In the genomic region with DNA sequence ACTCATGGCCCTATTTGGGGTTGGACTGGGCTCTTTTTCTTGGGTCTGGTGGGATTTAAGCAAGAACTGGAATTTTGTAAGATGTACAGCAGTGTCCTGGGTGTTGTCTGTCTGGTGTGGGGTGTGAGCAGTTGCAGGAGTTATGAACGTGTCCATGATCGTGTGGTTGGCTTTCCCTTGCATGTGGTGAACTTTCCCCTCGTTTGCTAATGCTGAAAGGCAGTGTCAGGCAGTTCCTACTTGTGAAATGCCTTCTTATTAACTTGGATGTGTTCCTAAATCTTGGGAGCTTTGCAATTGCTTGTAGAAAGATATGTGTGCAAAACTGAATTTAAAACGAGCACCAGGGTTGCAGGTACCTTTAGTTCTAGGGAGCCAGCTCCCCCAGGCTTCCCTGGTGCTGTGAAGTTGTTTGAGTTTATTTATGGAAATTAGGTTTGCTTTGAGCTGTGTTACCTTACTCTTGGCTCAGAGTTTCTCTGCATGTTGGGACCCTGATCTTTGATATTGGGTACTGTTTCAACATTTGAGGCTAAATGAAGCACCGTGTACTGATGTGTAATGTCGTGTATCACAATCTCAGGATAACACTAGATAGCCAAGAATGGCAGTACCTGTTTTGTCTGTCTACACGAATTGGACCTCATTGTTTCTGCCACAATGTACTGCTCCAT, we compare ENCODE assay signal across 1 cellular context.
TF ChIP-seq lines count a peak whose summit lies in the region.

No MANE protein-coding gene starts in this region.

TF ChIP-seq in SK-N-SH treated with all-trans-retinoic acid at 6 μM for 48 hours, 23 proteins besides CTCF, POLR2A, EP300 and RAD21 (continued from another document):
- TF ChIP-seq ZFP3 (CRISPR knock-in tag; IDR thresholded peaks at IDR 0.05) (no peak), ZFP30 (CRISPR knock-in tag; IDR thresholded peaks at IDR 0.05) (no peak), TOX (CRISPR knock-in tag; IDR thresholded peaks at IDR 0.05; ENCODE audit: borderline replicate concordance) (no peak), GLIS3 (CRISPR knock-in tag; IDR thresholded peaks at IDR 0.05) (no peak), BACH2 (CRISPR knock-in tag; IDR thresholded peaks at IDR 0.05; ENCODE audit: borderline replicate concordance) (no peak)
